ENCODE assay signal across 9 cellular contexts in genomic region chr6:127585123-127585522, GRCh38. TPM values are rescaled to one million over a fixed set of nuclear protein-coding genes. Genes with fewer than 3 reads are reported as not detected.
"Had no signal": no experiment of that assay in that cellular context is flagged by ENCODE, and none has a peak within 500 bp of the region (broad histone marks: within the 10 kb centered on the region; RNA-seq: fewer than 3 reads in every experiment).

No MANE protein-coding gene starts in this region.

- DNase-seq: HFFc6, IMR-90, Karpas-422, KBM-7 had no signal

- FAIRE-seq: H1, H54 had no signal

- H3K36me3 ChIP-seq: HAP-1 had no signal

- H3K4me3 ChIP-seq: GM23338, HAP-1 had no signal

RNA-seq across cellular contexts. Expression of gene C6orf58, which starts 8.1 kb away (rescaled TPM):
- total RNA-seq: GM23338, H1, HT1080, IMR-90 had no signal
